In the genomic region with DNA sequence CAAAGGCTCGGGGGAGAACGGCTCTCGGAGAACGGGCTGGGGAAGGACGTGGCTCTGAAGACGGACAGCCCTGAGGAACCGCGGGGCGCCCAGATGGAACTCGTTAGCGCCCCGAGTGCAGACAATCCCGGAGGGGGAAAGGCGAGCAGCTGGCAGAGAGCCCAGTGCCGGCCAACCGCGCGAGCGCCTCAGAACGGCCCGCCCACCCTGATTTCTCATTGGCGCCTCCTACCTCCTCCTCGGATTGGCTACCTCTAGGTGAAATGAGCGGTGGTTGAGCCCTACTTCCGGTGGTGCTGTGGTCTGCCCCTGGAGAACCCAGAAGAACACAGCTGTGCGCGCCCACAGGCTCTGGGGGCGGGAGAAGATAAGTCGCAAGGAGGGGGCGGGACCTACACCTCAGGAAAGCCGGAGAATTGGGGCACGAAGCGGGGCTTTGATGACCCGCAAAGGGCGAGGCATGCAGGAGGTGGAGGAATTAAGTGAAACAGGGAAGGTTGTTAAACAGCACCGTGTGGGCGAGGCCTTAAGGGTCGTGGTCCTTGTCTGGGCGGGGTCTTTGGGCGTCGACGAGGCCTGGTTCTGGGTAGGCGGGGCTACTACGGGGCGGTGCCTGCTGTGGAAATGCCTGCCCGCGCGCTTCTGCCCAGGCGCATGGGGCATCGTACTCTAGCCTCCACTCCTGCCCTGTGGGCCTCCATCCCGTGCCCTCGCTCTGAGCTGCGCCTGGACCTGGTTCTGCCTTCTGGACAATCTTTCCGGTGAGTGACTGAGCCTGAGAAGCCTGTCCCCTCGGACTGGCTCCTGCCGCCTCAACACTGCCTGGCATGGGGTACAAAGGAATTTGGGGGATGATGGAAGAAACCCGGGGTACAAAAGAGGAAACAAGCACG, we compare ENCODE assay signal across 1 cellular context.
TF ChIP-seq lines count a peak whose summit lies in the region.

A gene (plus strand): TSS at position 290 of the 893 bp plus-strand sequence. CDS start 335 bp downstream, at position 625.

TF ChIP-seq in K562, 482 proteins besides CTCF, POLR2A, EP300 and RAD21 (continued from another document):
- TF ChIP-seq, protein P1, sequence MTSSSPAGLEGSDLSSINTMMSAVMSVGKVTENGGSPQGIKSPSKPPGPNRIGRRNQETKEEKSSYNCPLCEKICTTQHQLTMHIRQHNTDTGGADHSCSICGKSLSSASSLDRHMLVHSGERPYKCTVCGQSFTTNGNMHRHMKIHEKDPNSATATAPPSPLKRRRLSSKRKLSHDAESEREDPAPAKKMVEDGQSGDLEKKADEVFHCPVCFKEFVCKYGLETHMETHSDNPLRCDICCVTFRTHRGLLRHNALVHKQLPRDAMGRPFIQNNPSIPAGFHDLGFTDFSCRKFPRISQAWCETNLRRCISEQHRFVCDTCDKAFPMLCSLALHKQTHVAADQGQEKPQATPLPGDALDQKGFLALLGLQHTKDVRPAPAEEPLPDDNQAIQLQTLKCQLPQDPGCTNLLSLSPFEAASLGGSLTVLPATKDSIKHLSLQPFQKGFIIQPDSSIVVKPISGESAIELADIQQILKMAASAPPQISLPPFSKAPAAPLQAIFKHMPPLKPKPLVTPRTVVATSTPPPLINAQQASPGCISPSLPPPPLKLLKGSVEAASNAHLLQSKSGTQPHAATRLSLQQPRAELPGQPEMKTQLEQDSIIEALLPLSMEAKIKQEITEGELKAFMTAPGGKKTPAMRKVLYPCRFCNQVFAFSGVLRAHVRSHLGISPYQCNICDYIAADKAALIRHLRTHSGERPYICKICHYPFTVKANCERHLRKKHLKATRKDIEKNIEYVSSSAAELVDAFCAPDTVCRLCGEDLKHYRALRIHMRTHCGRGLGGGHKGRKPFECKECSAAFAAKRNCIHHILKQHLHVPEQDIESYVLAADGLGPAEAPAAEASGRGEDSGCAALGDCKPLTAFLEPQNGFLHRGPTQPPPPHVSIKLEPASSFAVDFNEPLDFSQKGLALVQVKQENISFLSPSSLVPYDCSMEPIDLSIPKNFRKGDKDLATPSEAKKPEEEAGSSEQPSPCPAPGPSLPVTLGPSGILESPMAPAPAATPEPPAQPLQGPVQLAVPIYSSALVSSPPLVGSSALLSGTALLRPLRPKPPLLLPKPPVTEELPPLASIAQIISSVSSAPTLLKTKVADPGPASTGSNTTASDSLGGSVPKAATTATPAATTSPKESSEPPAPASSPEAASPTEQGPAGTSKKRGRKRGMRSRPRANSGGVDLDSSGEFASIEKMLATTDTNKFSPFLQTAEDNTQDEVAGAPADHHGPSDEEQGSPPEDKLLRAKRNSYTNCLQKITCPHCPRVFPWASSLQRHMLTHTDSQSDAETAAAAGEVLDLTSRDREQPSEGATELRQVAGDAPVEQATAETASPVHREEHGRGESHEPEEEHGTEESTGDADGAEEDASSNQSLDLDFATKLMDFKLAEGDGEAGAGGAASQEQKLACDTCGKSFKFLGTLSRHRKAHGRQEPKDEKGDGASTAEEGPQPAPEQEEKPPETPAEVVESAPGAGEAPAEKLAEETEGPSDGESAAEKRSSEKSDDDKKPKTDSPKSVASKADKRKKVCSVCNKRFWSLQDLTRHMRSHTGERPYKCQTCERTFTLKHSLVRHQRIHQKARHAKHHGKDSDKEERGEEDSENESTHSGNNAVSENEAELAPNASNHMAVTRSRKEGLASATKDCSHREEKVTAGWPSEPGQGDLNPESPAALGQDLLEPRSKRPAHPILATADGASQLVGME (CRISPR knock-in tag; IDR thresholded peaks at IDR 0.05): no peak
- no peak for TF ChIP-seq RBM17 (IDR thresholded peaks at IDR 0.05; ENCODE audit: borderline replicate concordance, low read depth, low read length)
- TF ChIP-seq ZNF444 (CRISPR knock-in tag; IDR thresholded peaks at IDR 0.05): no peak
- TF ChIP-seq EHMT2 (IDR thresholded peaks at IDR 0.05): no peak
- TF ChIP-seq, protein P2, sequence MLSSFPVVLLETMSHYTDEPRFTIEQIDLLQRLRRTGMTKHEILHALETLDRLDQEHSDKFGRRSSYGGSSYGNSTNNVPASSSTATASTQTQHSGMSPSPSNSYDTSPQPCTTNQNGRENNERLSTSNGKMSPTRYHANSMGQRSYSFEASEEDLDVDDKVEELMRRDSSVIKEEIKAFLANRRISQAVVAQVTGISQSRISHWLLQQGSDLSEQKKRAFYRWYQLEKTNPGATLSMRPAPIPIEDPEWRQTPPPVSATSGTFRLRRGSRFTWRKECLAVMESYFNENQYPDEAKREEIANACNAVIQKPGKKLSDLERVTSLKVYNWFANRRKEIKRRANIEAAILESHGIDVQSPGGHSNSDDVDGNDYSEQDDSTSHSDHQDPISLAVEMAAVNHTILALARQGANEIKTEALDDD (IDR thresholded peaks at IDR 0.05): no peak
- TF ChIP-seq KHSRP (IDR thresholded peaks at IDR 0.05): no peak
- peak; percentile 41; the same call in 1 of the 2 replicates for TF ChIP-seq TCF7 (IDR thresholded peaks at IDR 0.05; ENCODE audit: borderline replicate concordance)
- no peak for TF ChIP-seq YBX1 (IDR thresholded peaks at IDR 0.05)
- TF ChIP-seq PCBP1 (IDR thresholded peaks at IDR 0.05; ENCODE audit: low read depth, low read length, poor library complexity, severe bottlenecking): no peak
- no peak for TF ChIP-seq SMAD2 (IDR thresholded peaks at IDR 0.05; ENCODE audit: low read depth, low read length)
- TF ChIP-seq, protein P3, sequence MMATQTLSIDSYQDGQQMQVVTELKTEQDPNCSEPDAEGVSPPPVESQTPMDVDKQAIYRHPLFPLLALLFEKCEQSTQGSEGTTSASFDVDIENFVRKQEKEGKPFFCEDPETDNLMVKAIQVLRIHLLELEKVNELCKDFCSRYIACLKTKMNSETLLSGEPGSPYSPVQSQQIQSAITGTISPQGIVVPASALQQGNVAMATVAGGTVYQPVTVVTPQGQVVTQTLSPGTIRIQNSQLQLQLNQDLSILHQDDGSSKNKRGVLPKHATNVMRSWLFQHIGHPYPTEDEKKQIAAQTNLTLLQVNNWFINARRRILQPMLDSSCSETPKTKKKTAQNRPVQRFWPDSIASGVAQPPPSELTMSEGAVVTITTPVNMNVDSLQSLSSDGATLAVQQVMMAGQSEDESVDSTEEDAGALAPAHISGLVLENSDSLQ (IDR thresholded peaks at IDR 0.05): peak; percentile 81
- no peak for TF ChIP-seq CBX1 (IDR thresholded peaks at IDR 0.05; ENCODE audit: low read depth)
- TF ChIP-seq, protein P4, sequence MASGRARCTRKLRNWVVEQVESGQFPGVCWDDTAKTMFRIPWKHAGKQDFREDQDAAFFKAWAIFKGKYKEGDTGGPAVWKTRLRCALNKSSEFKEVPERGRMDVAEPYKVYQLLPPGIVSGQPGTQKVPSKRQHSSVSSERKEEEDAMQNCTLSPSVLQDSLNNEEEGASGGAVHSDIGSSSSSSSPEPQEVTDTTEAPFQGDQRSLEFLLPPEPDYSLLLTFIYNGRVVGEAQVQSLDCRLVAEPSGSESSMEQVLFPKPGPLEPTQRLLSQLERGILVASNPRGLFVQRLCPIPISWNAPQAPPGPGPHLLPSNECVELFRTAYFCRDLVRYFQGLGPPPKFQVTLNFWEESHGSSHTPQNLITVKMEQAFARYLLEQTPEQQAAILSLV (tag; IDR thresholded peaks at IDR 0.05): no peak
- no peak for TF ChIP-seq ZNF384 (IDR thresholded peaks at IDR 0.05; ENCODE audit: low read depth, low read length)
- TF ChIP-seq ZNF239 (CRISPR knock-in tag; IDR thresholded peaks at IDR 0.05): no peak
- peak; percentile 96 for TF ChIP-seq DACH1 (IDR thresholded peaks at IDR 0.05; ENCODE audit: partially characterized antibody)
- no peak for TF ChIP-seq PHB2 (IDR thresholded peaks at IDR 0.05; ENCODE audit: low read depth)
- TF ChIP-seq, protein P5, sequence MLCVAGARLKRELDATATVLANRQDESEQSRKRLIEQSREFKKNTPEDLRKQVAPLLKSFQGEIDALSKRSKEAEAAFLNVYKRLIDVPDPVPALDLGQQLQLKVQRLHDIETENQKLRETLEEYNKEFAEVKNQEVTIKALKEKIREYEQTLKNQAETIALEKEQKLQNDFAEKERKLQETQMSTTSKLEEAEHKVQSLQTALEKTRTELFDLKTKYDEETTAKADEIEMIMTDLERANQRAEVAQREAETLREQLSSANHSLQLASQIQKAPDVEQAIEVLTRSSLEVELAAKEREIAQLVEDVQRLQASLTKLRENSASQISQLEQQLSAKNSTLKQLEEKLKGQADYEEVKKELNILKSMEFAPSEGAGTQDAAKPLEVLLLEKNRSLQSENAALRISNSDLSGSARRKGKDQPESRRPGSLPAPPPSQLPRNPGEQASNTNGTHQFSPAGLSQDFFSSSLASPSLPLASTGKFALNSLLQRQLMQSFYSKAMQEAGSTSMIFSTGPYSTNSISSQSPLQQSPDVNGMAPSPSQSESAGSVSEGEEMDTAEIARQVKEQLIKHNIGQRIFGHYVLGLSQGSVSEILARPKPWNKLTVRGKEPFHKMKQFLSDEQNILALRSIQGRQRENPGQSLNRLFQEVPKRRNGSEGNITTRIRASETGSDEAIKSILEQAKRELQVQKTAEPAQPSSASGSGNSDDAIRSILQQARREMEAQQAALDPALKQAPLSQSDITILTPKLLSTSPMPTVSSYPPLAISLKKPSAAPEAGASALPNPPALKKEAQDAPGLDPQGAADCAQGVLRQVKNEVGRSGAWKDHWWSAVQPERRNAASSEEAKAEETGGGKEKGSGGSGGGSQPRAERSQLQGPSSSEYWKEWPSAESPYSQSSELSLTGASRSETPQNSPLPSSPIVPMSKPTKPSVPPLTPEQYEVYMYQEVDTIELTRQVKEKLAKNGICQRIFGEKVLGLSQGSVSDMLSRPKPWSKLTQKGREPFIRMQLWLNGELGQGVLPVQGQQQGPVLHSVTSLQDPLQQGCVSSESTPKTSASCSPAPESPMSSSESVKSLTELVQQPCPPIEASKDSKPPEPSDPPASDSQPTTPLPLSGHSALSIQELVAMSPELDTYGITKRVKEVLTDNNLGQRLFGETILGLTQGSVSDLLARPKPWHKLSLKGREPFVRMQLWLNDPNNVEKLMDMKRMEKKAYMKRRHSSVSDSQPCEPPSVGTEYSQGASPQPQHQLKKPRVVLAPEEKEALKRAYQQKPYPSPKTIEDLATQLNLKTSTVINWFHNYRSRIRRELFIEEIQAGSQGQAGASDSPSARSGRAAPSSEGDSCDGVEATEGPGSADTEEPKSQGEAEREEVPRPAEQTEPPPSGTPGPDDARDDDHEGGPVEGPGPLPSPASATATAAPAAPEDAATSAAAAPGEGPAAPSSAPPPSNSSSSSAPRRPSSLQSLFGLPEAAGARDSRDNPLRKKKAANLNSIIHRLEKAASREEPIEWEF (CRISPR knock-in tag; IDR thresholded peaks at IDR 0.05): no peak
- no peak for TF ChIP-seq BRCA1 (IDR thresholded peaks at IDR 0.05)
- no peak; the same call in 1 of the 2 replicates for TF ChIP-seq BRCA1 (CRISPR knock-in tag; IDR thresholded peaks at IDR 0.05)
- TF ChIP-seq CREBBP (IDR thresholded peaks at IDR 0.05; ENCODE audit: low read depth, low read length): no peak
- TF ChIP-seq KDM4B (IDR thresholded peaks at IDR 0.05; ENCODE audit: borderline replicate concordance in 2 of 2, low read depth in 1 of 2): peak in 1 of 2 experiments; percentile 35; a peak in 1 of 4 replicates
- TF ChIP-seq ZNF347 (CRISPR knock-in tag; IDR thresholded peaks at IDR 0.05; ENCODE audit: low read depth): no peak
- no peak for TF ChIP-seq SRSF7 (optimal IDR thresholded peaks at IDR 0.05; ENCODE audit: low read depth, low read length)
- TF ChIP-seq ZBTB7A (IDR thresholded peaks at IDR 0.05; ENCODE audit: borderline replicate concordance, control insufficient read depth, low read depth, low read length): peak; percentile 88
